Comparison of ENCODE assay signal across 10 cellular contexts in the genomic region with DNA sequence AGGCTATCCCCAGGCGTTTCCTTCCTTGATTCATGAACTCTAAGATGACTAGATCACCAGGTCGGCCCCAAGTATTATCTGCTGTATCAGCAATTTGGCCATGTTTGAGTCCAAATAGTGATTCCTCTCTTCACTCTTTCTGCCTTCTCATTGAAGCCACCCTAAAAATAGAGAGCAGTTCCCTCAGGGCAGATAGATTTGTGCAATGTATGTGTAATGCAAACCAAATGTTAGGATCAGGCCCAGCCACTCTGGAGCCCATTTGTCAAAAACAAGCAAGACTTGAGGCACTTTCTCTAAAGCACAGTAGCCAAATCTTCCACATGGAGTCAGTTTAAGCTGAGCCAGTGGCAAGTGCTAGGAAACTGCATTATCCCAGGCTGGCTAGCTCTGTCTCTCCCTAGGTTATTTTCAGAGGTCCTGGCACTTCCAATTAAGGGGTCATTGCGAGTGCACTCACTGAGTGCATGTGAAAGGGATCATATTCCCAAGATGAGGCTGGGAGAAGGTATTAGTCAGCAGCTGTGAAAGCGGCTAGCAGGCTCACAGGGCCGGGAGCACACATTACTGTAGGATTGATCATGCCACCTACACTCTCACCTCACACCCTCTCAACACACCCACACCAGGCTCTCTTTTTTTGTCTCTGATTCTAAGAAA.
A peak's percentile ranks its signal among the peaks of the same experiment; 100 is the strongest.
DNase-seq lines count a peak whose midpoint lies in the region; ATAC-seq and TF ChIP-seq lines count a peak whose summit lies in the region.
"Had no signal": no experiment of that assay in that cellular context is flagged by ENCODE, and none has a peak within 500 bp of the region (broad histone marks: within the 10 kb centered on the region; RNA-seq: fewer than 3 reads in every experiment).

No MANE protein-coding gene starts in this region.

- no peaks in the 10 kb centered on the region for H3K36me3 Mint-ChIP-seq in chondrocyte (ENCODE audit: low read depth)

- peaks cover 1% of the 10 kb centered on the region for H3K27me3 Mint-ChIP-seq in chondrocyte (ENCODE audit: low read depth)

- H3K27ac ChIP-seq in left lung: no peak overlapping the region

- TF ChIP-seq CTCF in AG09319 (IDR thresholded peaks at IDR 0.05; ENCODE audit: low read depth, low read length): no peak
- TF ChIP-seq CTCF in chondrocyte (IDR thresholded peaks at IDR 0.05): no peak
- TF ChIP-seq CTCF in left lung (IDR thresholded peaks at IDR 0.05): no peak

- ATAC-seq in left lung: peak; percentile 50
- ATAC-seq in HG03354 (IDR thresholded peaks at IDR 0.05; ENCODE audit: poor library complexity, severe bottlenecking, unreplicated experiment): no peak

- H3K4me1 Mint-ChIP-seq in chondrocyte (ENCODE audit: low read depth): peaks cover 21% of the 10 kb centered on the region
- H3K4me1 Mint-ChIP-seq: central memory CD8-positive, alpha-beta T cell had no signal

- H3K27me3 ChIP-seq in left lung: no peaks in the 10 kb centered on the region

- intact Hi-C loops in left lung (cut with DNase I): no loop called here

- H3K4me3 ChIP-seq in left lung: no peak overlapping the region

- peak; percentile 91 for DNase-seq in AG09319 (ENCODE audit: extremely low read depth, low read depth)
- peak; percentile 82 for DNase-seq in M059J (ENCODE audit: low read depth)
- DNase-seq in chondrocyte (ENCODE audit: low spot score): no peak
- no peak for DNase-seq in left lung
- DNase-seq in NCI-H1105 treated with DMSO at 0.1 percent for 48 hours (lab: John Stamatoyannopoulos, UW): no peak
- DNase-seq in DMS153 (lab: John Stamatoyannopoulos, UW): no peak
- DNase-seq in effector CD4-positive, alpha-beta T cell: no peak
- DNase-seq: MM.1S had no signal

- peaks cover 0 to 2% of the 10 kb centered on the region in 2 donors for H3K9me3 ChIP-seq in left lung

- peaks cover 4% of the 10 kb centered on the region for H3K9me3 Mint-ChIP-seq in chondrocyte (ENCODE audit: low read depth)
- H3K9me3 Mint-ChIP-seq: central memory CD8-positive, alpha-beta T cell had no signal

- no peaks in the 10 kb centered on the region for H3K4me1 ChIP-seq in left lung

- H3K4me3 Mint-ChIP-seq in chondrocyte (ENCODE audit: unreplicated experiment): no peak overlapping the region
- H3K4me3 Mint-ChIP-seq: central memory CD8-positive, alpha-beta T cell had no signal

- H3K27ac Mint-ChIP-seq in chondrocyte (ENCODE audit: unreplicated experiment): peak overlapping the region; percentile 76

- no peaks in the 10 kb centered on the region for H3K36me3 ChIP-seq in left lung

Comparison
In these comparisons a context has a peak if more than half of its experiments do, and no peak if none do; other contexts are left out.
1. DNase-seq: peak in AG09319 (single experiment) and M059J (single experiment); none in chondrocyte (single experiment), left lung (0 of 2), NCI-H1105 treated with DMSO at 0.1 percent for 48 hours (single experiment), DMS153 (single experiment) and effector CD4-positive, alpha-beta T cell (single experiment).